Comparison of ENCODE assay signal across 8 cellular contexts in genomic region chr5:16666861-16667481, GRCh38. TPM values are rescaled to one million over a fixed set of nuclear protein-coding genes. Genes with fewer than 3 reads are reported as not detected.
DNase-seq lines count a peak whose midpoint lies in the region; ATAC-seq and TF ChIP-seq lines count a peak whose summit lies in the region.

No MANE protein-coding gene starts in this region.

- no peak for ATAC-seq in HG03196 (IDR thresholded peaks at IDR 0.05; ENCODE audit: unreplicated experiment)
- no peak for ATAC-seq in GM19452 (IDR thresholded peaks at IDR 0.05; ENCODE audit: unreplicated experiment)

- H3K9me3 ChIP-seq in NT2/D1 (ENCODE audit: insufficient read depth, low read length) (no peaks in the 10 kb centered on the region), mucosa of rectum (ENCODE audit: control insufficient read depth in 2 of 2, low read length in 2 of 2) (no peaks in the 10 kb centered on the region)

- H3K9me3 Mint-ChIP-seq in chondrocyte (ENCODE audit: low read depth): no peaks in the 10 kb centered on the region

- H3K36me3 ChIP-seq in NT2/D1 (ENCODE audit: insufficient read depth, insufficient read length, low read length) (peaks cover 66% of the 10 kb centered on the region), mucosa of rectum (ENCODE audit: control insufficient read depth in 2 of 2, insufficient read depth in 2 of 2, low read length in 2 of 2) (peaks cover 34 to 39% of the 10 kb centered on the region in 2 donors)

- no peak overlapping the region for H3K4me3 Mint-ChIP-seq in chondrocyte (ENCODE audit: unreplicated experiment)

- H3K4me3 ChIP-seq in NT2/D1 (ENCODE audit: insufficient read length, low read depth) (no peak overlapping the region), mucosa of rectum (ENCODE audit: low read length in 2 of 2) (peak overlapping the region in 1 of 2 donors; percentile 20)

- H3K27me3 ChIP-seq in NT2/D1 (ENCODE audit: insufficient read depth, insufficient read length): no peaks in the 10 kb centered on the region
- no peaks in the 10 kb centered on the region for H3K27me3 ChIP-seq in mucosa of rectum (ENCODE audit: control insufficient read depth in 2 of 2, insufficient read depth in 2 of 2, low read length in 2 of 2)

- peaks cover 27% of the 10 kb centered on the region for H3K4me1 Mint-ChIP-seq in chondrocyte (ENCODE audit: low read depth)

- peak overlapping the region; percentile 19 for H3K27ac Mint-ChIP-seq in chondrocyte (ENCODE audit: unreplicated experiment)

- peak overlapping the region; percentile 26 to 66 for H3K27ac ChIP-seq in mucosa of rectum (ENCODE audit: low read depth in 2 of 2, low read length in 2 of 2)

- no peaks in the 10 kb centered on the region for H3K4me1 ChIP-seq in NT2/D1 (ENCODE audit: insufficient read depth, insufficient read length)
- peaks cover 8 to 11% of the 10 kb centered on the region in 2 donors for H3K4me1 ChIP-seq in mucosa of rectum (ENCODE audit: control insufficient read depth in 2 of 2, insufficient read depth in 2 of 2, low read length in 2 of 2)

- TF ChIP-seq CTCF in chondrocyte (IDR thresholded peaks at IDR 0.05): peak; percentile 70

- H3K27me3 Mint-ChIP-seq in chondrocyte (ENCODE audit: low read depth): no peaks in the 10 kb centered on the region

- H3K36me3 Mint-ChIP-seq in chondrocyte (ENCODE audit: low read depth): peaks cover 30% of the 10 kb centered on the region

- H3K9ac ChIP-seq in NT2/D1 (ENCODE audit: insufficient read length, low read depth) (no peak overlapping the region), mucosa of rectum (ENCODE audit: low read depth in 1 of 2, low read length in 2 of 2) (peak overlapping the region in 1 of 2 donors; percentile 41)

- peak; percentile 45 for DNase-seq in DMS79 (lab: John Stamatoyannopoulos, UW)
- DNase-seq in DMS79 treated with DMSO at 0.1 percent for 48 hours (lab: John Stamatoyannopoulos, UW): no peak
- DNase-seq in NT2/D1 (ENCODE audit: low read depth, low spot score): peak; percentile 11
- DNase-seq in chondrocyte (ENCODE audit: low spot score): no peak
- DNase-seq in NCI-H226: no peak

RNA-seq across cellular contexts. Expression of gene RETREG1, which starts 50.2 kb away (rescaled TPM):
- total RNA-seq in chondrocyte: 2.8 to 3.3 TPM (median 2.9 TPM) in 3 replicates

Comparison
In these comparisons a context has a peak if more than half of its experiments do, and no peak if none do; other contexts are left out.
1. DNase-seq: peak in DMS79 (single experiment) and NT2/D1 (single experiment); none in DMS79 treated with DMSO at 0.1 percent for 48 hours (single experiment), chondrocyte (single experiment) and NCI-H226 (single experiment).